8 cellular contexts compared by ENCODE assay signal in genomic region chr4:173333658-173334084, GRCh38. TPM values are rescaled to one million over a fixed set of nuclear protein-coding genes. Genes with fewer than 3 reads are reported as not detected.
A peak's percentile ranks its signal among the peaks of the same experiment; 100 is the strongest.
DNase-seq lines count a peak whose midpoint lies in the region; ATAC-seq, FAIRE-seq and TF ChIP-seq lines count a peak whose summit lies in the region.

No MANE protein-coding gene starts in this region.

- H2AFZ ChIP-seq in mammary epithelial cell (ENCODE audit: low read depth, low read length), result peak overlapping the region; percentile 79

- intact Hi-C loops in mammary epithelial cell (cut with micrococcal nuclease), result loop anchor here (1.0 to 10.0 kb wide), 3 partner anchors 36 to 951 kb away; partner anchors contain the start of genes CEP44 and FBXO8
- intact Hi-C loops in kidney (cut with DNase I), result no loop called here

- DNase-seq in GM10266 (ENCODE audit: extremely low spot score) (peak; percentile 32), mammary epithelial cell (no peak), kidney (peak; percentile 93), superior temporal gyrus (ENCODE audit: extremely low spot score) (no peak), GOT3 (lab: John Stamatoyannopoulos, UW) (no peak)
- DNase-seq in stimulated activated CD4-positive, alpha-beta T cell treated with anti-CD3 and anti-CD28 coated beads, Interleukin-15, amount 100 ng/mL, for 1 hour (ENCODE audit: low read depth in 1 of 2, low spot score in 1 of 2), result peak; percentile 11 to 23

- H3K36me3 ChIP-seq in mammary epithelial cell (ENCODE audit: insufficient read depth, low read length), result peaks cover 23% of the 10 kb centered on the region
- H3K36me3 ChIP-seq in kidney (ENCODE audit: control insufficient read depth in 1 of 2, insufficient read depth in 2 of 2, low read length in 2 of 2), result peaks cover 9 to 10% of the 10 kb centered on the region in 2 donors

- no peaks in the 10 kb centered on the region for H3K27me3 ChIP-seq in mammary epithelial cell (ENCODE audit: insufficient read depth, low read length)

- no peaks in the 10 kb centered on the region for H4K20me1 ChIP-seq in mammary epithelial cell (ENCODE audit: insufficient read depth, low read length)

- dilution Hi-C loops in mammary epithelial cell (cut with HindIII; ENCODE audit: low sequenced_read_pairs), result no loop called here

- CTCF ChIA-PET in mammary epithelial cell (lab: Charles Lee; ENCODE audit: low non-redundant PET), result no interaction called here

- peak; percentile 4 for ATAC-seq in HG02763 (IDR thresholded peaks at IDR 0.05; ENCODE audit: unreplicated experiment)
- peak; percentile 1; the same call in 2 of the 3 replicates for ATAC-seq in SK-N-SH treated with all-trans-retinoic acid at 6 μM for 48 hours

- WGBS in mammary epithelial cell (ENCODE audit: low coverage, missing lambda C conversion rate), result no CpG with 5 or more reads among the region's 53 CpGs

- FAIRE-seq in kidney (lab: Jason Lieb, UNC), result no peak

- H3K4me3 ChIP-seq in mammary epithelial cell (replicated peaks in 1 of 3; ENCODE audit: insufficient read depth in 1 of 3, low read depth in 2 of 3, low read length in 3 of 3) (peak overlapping the region; percentile 98 to 99 (median 98)), kidney (ENCODE audit: low read length in 2 of 2) (peak overlapping the region; percentile 81 to 91)

- in situ Hi-C loops in mammary epithelial cell (cut with MboI; ENCODE audit: low sequenced_read_pairs in 2 of 2), result loop anchor here in 1 of 2 donors (5.0 to 10.0 kb wide), 2 partner anchors 34 to 81 kb away; no protein-coding TSS in a partner anchor

- peaks cover 9% of the 10 kb centered on the region for H3K4me1 ChIP-seq in mammary epithelial cell (ENCODE audit: insufficient read depth, low read length)
- peaks cover 0 to 12% of the 10 kb centered on the region in 2 donors for H3K4me1 ChIP-seq in kidney (ENCODE audit: control insufficient read depth in 1 of 2, insufficient read depth in 1 of 2, low read depth in 1 of 2, low read length in 2 of 2)

- H3K27ac ChIP-seq in mammary epithelial cell (ENCODE audit: insufficient read depth, low read depth, low read length), result peak overlapping the region; percentile 98
- H3K27ac ChIP-seq in kidney (ENCODE audit: low read depth in 2 of 2, low read length in 2 of 2), result peak overlapping the region; percentile 97 to 99

- H3K9me3 ChIP-seq in mammary epithelial cell (replicated peaks; ENCODE audit: insufficient read depth, low read length) (no peaks in the 10 kb centered on the region), kidney (ENCODE audit: control insufficient read depth in 1 of 2, low read length in 2 of 2) (no peaks in the 10 kb centered on the region)

- peak overlapping the region; percentile 93 for H3K4me2 ChIP-seq in mammary epithelial cell (ENCODE audit: insufficient read depth, low read depth, low read length)

- BruUV-seq in mammary epithelial cell (replicated peaks; lab: Mats Ljungman, UMichigan), result no TSS peak

- TF ChIP-seq CTCF in GM10266 (IDR thresholded peaks at IDR 0.05; ENCODE audit: control insufficient read depth, insufficient read depth, low read depth, missing control alignments) (no peak), mammary epithelial cell (conservative IDR thresholded peaks at IDR 0.05 in 1 of 2, IDR thresholded peaks at IDR 0.05 in 1 of 2; ENCODE audit: extremely low read depth in 1 of 2, insufficient read depth in 1 of 2, low read depth in 1 of 2, low read length in 2 of 2) (no peak), kidney (IDR thresholded peaks at IDR 0.05; ENCODE audit: borderline replicate concordance, extremely low read depth, insufficient read depth) (no peak)

- H3K79me2 ChIP-seq in mammary epithelial cell (ENCODE audit: insufficient read depth, low read length), result peaks cover 45% of the 10 kb centered on the region

- H3K9ac ChIP-seq in mammary epithelial cell (ENCODE audit: insufficient read depth, low read length) (peak overlapping the region; percentile 99), kidney (ENCODE audit: low read length in 2 of 2) (peak overlapping the region; percentile 92 to 97)

TF ChIP-seq in SK-N-SH treated with all-trans-retinoic acid at 6 μM for 48 hours, 23 proteins besides CTCF, POLR2A, EP300 and RAD21:
- TF ChIP-seq CSRNP3 (CRISPR knock-in tag; IDR thresholded peaks at IDR 0.05) (no peak), ZNF8 (CRISPR knock-in tag; IDR thresholded peaks at IDR 0.05) (no peak), GLIS3 (CRISPR knock-in tag; IDR thresholded peaks at IDR 0.05) (no peak), ZFP30 (CRISPR knock-in tag; IDR thresholded peaks at IDR 0.05) (no peak), POU6F1 (CRISPR knock-in tag; IDR thresholded peaks at IDR 0.05; ENCODE audit: borderline replicate concordance, low read depth) (no peak), PPARA (CRISPR knock-in tag; IDR thresholded peaks at IDR 0.05; ENCODE audit: borderline replicate concordance) (no peak), ZFP3 (CRISPR knock-in tag; IDR thresholded peaks at IDR 0.05) (no peak), TCF4 (CRISPR knock-in tag; IDR thresholded peaks at IDR 0.05; ENCODE audit: borderline replicate concordance) (no peak), BACH2 (CRISPR knock-in tag; IDR thresholded peaks at IDR 0.05; ENCODE audit: borderline replicate concordance) (no peak), CREB5 (CRISPR knock-in tag; IDR thresholded peaks at IDR 0.05; ENCODE audit: low read depth) (no peak), CSDC2 (CRISPR knock-in tag; IDR thresholded peaks at IDR 0.05) (no peak)

RNA-seq across cellular contexts. Expression of gene HMGB2, which starts 0.5 kb away (rescaled TPM):
- 10 to 100 TPM in 1 of 2 donors, 1 to 10 TPM in 1; 9.8 to 73.9 TPM for total RNA-seq in mammary epithelial cell
- polyA plus RNA-seq in mammary epithelial cell, result 62.5 TPM
- polyA minus RNA-seq in mammary epithelial cell, result 17.8 TPM
- 76.8 TPM for total RNA-seq in kidney
- 41.8 TPM for polyA plus RNA-seq in kidney (ENCODE audit: insufficient read depth, low read depth, low replicate concordance)

RNA-seq across cellular contexts. Expression of gene SAP30, which starts 37.1 kb away (rescaled TPM):
- total RNA-seq in mammary epithelial cell, result 10 to 100 TPM in 1 of 2 donors, 1 to 10 TPM in 1; 7.0 to 13.3 TPM
- 9.2 TPM for polyA plus RNA-seq in mammary epithelial cell
- 2.3 TPM for polyA minus RNA-seq in mammary epithelial cell
- total RNA-seq in kidney, result 16.5 TPM
- polyA plus RNA-seq in kidney (ENCODE audit: insufficient read depth, low read depth, low replicate concordance), result 6.7 TPM

Comparison
In these comparisons a context has a peak if more than half of its experiments do, and no peak if none do; other contexts are left out.
1. DNase-seq: peak in GM10266 (single experiment), kidney (single experiment) and stimulated activated CD4-positive, alpha-beta T cell treated with anti-CD3 and anti-CD28 coated beads, Interleukin-15, amount 100 ng/mL, for 1 hour (2 of 2); none in mammary epithelial cell (single experiment), superior temporal gyrus (single experiment) and GOT3 (single experiment).